Comparison of ENCODE assay signal across 22 cellular contexts in genomic region chr10:69750011-69750373, GRCh38. TPM values are rescaled to one million over a fixed set of nuclear protein-coding genes. Genes with fewer than 3 reads are reported as not detected.
"Had no signal": no experiment of that assay in that cellular context is flagged by ENCODE, and none has a peak within 500 bp of the region (broad histone marks: within the 10 kb centered on the region; RNA-seq: fewer than 3 reads in every experiment).

No MANE protein-coding gene starts in this region.

- H3K4me3 ChIP-seq: body of pancreas, SK-N-MC had no signal

- H3K27ac Mint-ChIP-seq: activated CD8-positive, alpha-beta T cell treated with anti-CD3 and anti-CD28 coated beads, Interleukin-2, amount 10 ng/mL, durations not matched to agents 7 days and 5 days; activated naive CD8-positive, alpha-beta T cell treated with anti-CD3 and anti-CD28 coated beads, Interleukin-2, amount 10 ng/mL, durations not matched to agents 7 days and 5 days had no signal

- H3K27me3 ChIP-seq: body of pancreas had no signal

- H3K36me3 Mint-ChIP-seq: activated naive CD8-positive, alpha-beta T cell treated with anti-CD3 and anti-CD28 coated beads, Interleukin-2, amount 10 ng/mL, durations not matched to agents 7 days and 5 days had no signal

- H3K9me3 Mint-ChIP-seq: activated naive CD8-positive, alpha-beta T cell treated with anti-CD3 and anti-CD28 coated beads, Interleukin-2, amount 10 ng/mL, durations not matched to agents 7 days and 5 days had no signal

- DNase-seq: activated CD4-positive, alpha-beta T cell treated with anti-CD3 and anti-CD28 coated beads for 48 hours; activated CD4-positive, alpha-beta T cell treated with anti-CD3 and anti-CD28 coated beads, Interleukin-2, amount 50 U/mL, for 4 hours; activated CD4-positive, CD25-positive, alpha-beta regulatory T cell treated with anti-CD3 and anti-CD28 coated beads, Interleukin-2, amount 50 U/mL, for 72 hours; activated CD8-positive, alpha-beta memory T cell treated with anti-CD3 and anti-CD28 coated beads, Interleukin-2, amount 50 U/mL, for 48 hours; activated CD8-positive, alpha-beta T cell treated with anti-CD3 and anti-CD28 coated beads, Interleukin-2, amount 10 ng/mL, durations not matched to agents 7 days and 5 days; activated naive CD4-positive, alpha-beta T cell treated with anti-CD3 and anti-CD28 coated beads, Interleukin-2, amount 50 U/mL, for 16 hours; activated naive CD8-positive, alpha-beta T cell treated with anti-CD3 and anti-CD28 coated beads, Interleukin-2, amount 10 ng/mL, durations not matched to agents 7 days and 5 days; activated T-cell treated with anti-CD3 and anti-CD28 coated beads, Interleukin-2, amount 50 U/mL, for 1 hour; body of pancreas; central memory CD4-positive, alpha-beta T cell; Kasumi-1; KBM-7; NCI-H146; NCI-H1930; NCI-H2171 treated with DMSO at 0.1 percent for 48 hours; NCI-H526 treated with DMSO at 0.1 percent for 48 hours; NCI-H82; SIG-M5; SW 1271 had no signal

- H3K4me1 ChIP-seq: body of pancreas had no signal

- H3K4me3 Mint-ChIP-seq: activated CD8-positive, alpha-beta T cell treated with anti-CD3 and anti-CD28 coated beads, Interleukin-2, amount 10 ng/mL, durations not matched to agents 7 days and 5 days; activated naive CD8-positive, alpha-beta T cell treated with anti-CD3 and anti-CD28 coated beads, Interleukin-2, amount 10 ng/mL, durations not matched to agents 7 days and 5 days had no signal

- ATAC-seq: activated CD8-positive, alpha-beta T cell treated with anti-CD3 and anti-CD28 coated beads, Interleukin-2, amount 10 ng/mL, durations not matched to agents 7 days and 5 days; body of pancreas had no signal

- H3K27ac ChIP-seq: body of pancreas, SK-N-MC had no signal

- H3K9me3 ChIP-seq: body of pancreas had no signal

- FAIRE-seq: bronchial epithelial cell had no signal

RNA-seq across cellular contexts. Expression of gene COL13A1, which starts 51.7 kb away (rescaled TPM):
- total RNA-seq: activated CD8-positive, alpha-beta T cell treated with anti-CD3 and anti-CD28 coated beads, Interleukin-2, amount 10 ng/mL, durations not matched to agents 7 days and 5 days; activated naive CD8-positive, alpha-beta T cell treated with anti-CD3 and anti-CD28 coated beads, Interleukin-2, amount 10 ng/mL, durations not matched to agents 7 days and 5 days; T-helper 1 cell treated with Interleukin-12 subunit alpha and Interleukin-12 subunit beta and Interleukin-4 antibody, amounts not matched to agents 30 ng/mL and 1 ng/mL, for 36 hours had no signal
